1 cellular context compared by ENCODE assay signal in genomic region chr2:128318776-128319456, GRCh38.
TF ChIP-seq lines count a peak whose summit lies in the region.

TSS of gene HS6ST1 (minus strand) at chr2:128318868. CDS start at chr2:128318563, 305 bp downstream.

TF ChIP-seq in GM12878, 131 proteins besides CTCF, POLR2A, EP300 and RAD21 (continued from another document):
- TF ChIP-seq PAX8 (IDR thresholded peaks at IDR 0.05), result no peak
- no peak for TF ChIP-seq KDM1A (IDR thresholded peaks at IDR 0.05; ENCODE audit: borderline replicate concordance)
- TF ChIP-seq ASH2L (IDR thresholded peaks at IDR 0.05; ENCODE audit: borderline replicate concordance, low read depth), result no peak
- TF ChIP-seq USF1 (IDR thresholded peaks at IDR 0.05; ENCODE audit: borderline replicate concordance, extremely low read length, insufficient read depth, low read depth, low read length), result no peak
- no peak for TF ChIP-seq SMAD1 (IDR thresholded peaks at IDR 0.05; ENCODE audit: low read depth, partially characterized antibody)
- peak; percentile 38; the same call in 1 of the 2 replicates for TF ChIP-seq IKZF1 (conservative IDR thresholded peaks at IDR 0.05)
- TF ChIP-seq MYB (IDR thresholded peaks at IDR 0.05; ENCODE audit: borderline replicate concordance, low read depth, low read length), result no peak
- TF ChIP-seq EGR1 (IDR thresholded peaks at IDR 0.05; ENCODE audit: borderline replicate concordance in 1 of 2, low read depth in 2 of 2, low read length in 2 of 2), result peak in 1 of 2 experiments; percentile 68; a peak in 2 of 3 replicates
- no peak for TF ChIP-seq MTA2 (IDR thresholded peaks at IDR 0.05; ENCODE audit: low read depth)
- no peak for TF ChIP-seq POLR2AphosphoS5 (IDR thresholded peaks at IDR 0.05; ENCODE audit: low read length)
- no peak for TF ChIP-seq CUX1 (IDR thresholded peaks at IDR 0.05; ENCODE audit: insufficient replicate concordance, low read depth, low read length)
- no peak for TF ChIP-seq NR2C1 (IDR thresholded peaks at IDR 0.05)
- no peak for TF ChIP-seq HSF1 (IDR thresholded peaks at IDR 0.05; ENCODE audit: low read depth, low read length)
- TF ChIP-seq ZNF217 (IDR thresholded peaks at IDR 0.05), result 0 out of 2 replicates have a peak, but pooled peaks have one; percentile 33
- TF ChIP-seq RUNX3 (IDR thresholded peaks at IDR 0.05; ENCODE audit: low read length), result no peak
- no peak for TF ChIP-seq TCF12 (IDR thresholded peaks at IDR 0.05; ENCODE audit: low read depth, low read length)
- TF ChIP-seq PRDM15 (CRISPR knock-in tag; IDR thresholded peaks at IDR 0.05), result no peak
- 0 out of 2 replicates have a peak, but pooled peaks have one; percentile 46 for TF ChIP-seq RB1 (IDR thresholded peaks at IDR 0.05; ENCODE audit: borderline replicate concordance)
- TF ChIP-seq SMAD5 (IDR thresholded peaks at IDR 0.05; ENCODE audit: low read depth), result no peak
- no peak for TF ChIP-seq ELK1 (IDR thresholded peaks at IDR 0.05; ENCODE audit: low read depth, low read length)
- no peak for TF ChIP-seq NR2F1 (conservative IDR thresholded peaks at IDR 0.05)
- 0 out of 2 replicates have a peak, but pooled peaks have one; percentile 54 for TF ChIP-seq LARP7 (IDR thresholded peaks at IDR 0.05)
